In the genomic region with DNA sequence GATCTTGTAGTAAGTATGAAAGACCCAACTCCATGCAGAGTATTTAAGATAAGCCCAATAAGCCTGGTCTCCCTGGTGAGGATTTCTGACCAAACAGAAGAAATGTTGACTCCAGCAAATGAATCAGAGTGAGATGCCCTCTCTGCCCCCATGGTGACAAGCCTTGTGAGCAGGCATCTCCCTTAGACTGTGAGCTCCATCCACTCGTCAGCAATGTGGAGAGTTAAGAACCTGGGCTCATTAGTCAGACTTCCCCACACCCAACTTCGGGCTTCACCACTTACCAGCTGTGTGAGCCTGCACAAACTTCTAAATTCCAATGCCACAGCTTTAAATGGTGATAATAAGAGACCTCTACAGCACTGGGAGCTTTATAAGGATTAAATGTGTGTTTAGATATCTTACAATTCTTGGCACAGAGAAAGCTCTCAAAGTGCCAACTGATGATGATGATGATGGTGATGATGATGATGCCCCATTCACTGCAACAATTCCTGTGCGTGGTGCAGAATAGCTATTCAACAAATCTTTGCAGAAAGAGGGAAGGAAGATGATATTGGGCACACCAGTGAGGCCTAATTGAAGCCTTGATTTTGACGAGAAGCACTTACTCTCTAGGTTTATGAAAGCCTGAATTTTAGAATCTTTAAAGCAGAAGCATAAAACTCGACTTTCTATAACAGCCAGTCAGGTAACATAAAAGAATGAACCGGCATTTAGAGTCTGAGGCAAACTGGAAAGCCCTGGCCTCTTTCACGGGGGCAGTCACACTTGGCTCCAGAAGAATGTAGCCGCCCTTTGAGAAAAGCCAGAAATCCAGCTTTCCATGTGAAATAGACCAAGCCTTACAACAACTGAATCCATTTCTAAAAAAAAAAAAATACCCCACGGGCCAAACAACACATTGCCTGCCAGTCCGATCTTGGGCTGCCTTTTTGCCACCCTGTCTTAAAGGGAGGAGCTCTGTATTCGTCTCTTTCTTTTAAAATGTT, we compare ENCODE assay signal across 17 cellular contexts.
A peak's percentile ranks its signal among the peaks of the same experiment; 100 is the strongest.
DNase-seq lines count a peak whose midpoint lies in the region; ATAC-seq and TF ChIP-seq lines count a peak whose summit lies in the region.
"Had no signal": no experiment of that assay in that cellular context is flagged by ENCODE, and none has a peak within 500 bp of the region (broad histone marks: within the 10 kb centered on the region; RNA-seq: fewer than 3 reads in every experiment).

No MANE protein-coding gene starts in this region.

- in situ Hi-C loops in GM23248 (cut with MboI) = no loop called here

- H3K9me3 Mint-ChIP-seq in CD4-positive, CD25-positive, alpha-beta regulatory T cell = peaks cover 0 to 5% (median 0%) of the 10 kb centered on the region in 7 donors
- H3K9me3 Mint-ChIP-seq in activated T-helper 17 cell treated with anti-CD3 and anti-CD28 coated beads, Interleukin-2, amount 50 U/mL, for 72 hours = no peaks in the 10 kb centered on the region

- peaks cover 50% of the 10 kb centered on the region for H3K4me1 ChIP-seq in CD4-positive, CD25-positive, alpha-beta regulatory T cell (ENCODE audit: control insufficient read depth, insufficient read depth, low read length, poor library complexity, severe bottlenecking)
- no peaks in the 10 kb centered on the region for H3K4me1 ChIP-seq in GM23248 (ENCODE audit: insufficient read depth)
- peaks cover 26% of the 10 kb centered on the region for H3K4me1 ChIP-seq in osteoblast (ENCODE audit: insufficient read depth, low read length)
- H3K4me1 ChIP-seq: testis had no signal

- no peak overlapping the region for H3K4me3 Mint-ChIP-seq in CD4-positive, CD25-positive, alpha-beta regulatory T cell
- H3K4me3 Mint-ChIP-seq in activated T-helper 17 cell treated with anti-CD3 and anti-CD28 coated beads, Interleukin-2, amount 50 U/mL, for 72 hours = peak overlapping the region; percentile 72
- H3K4me3 Mint-ChIP-seq: brain; natural killer cell treated with Interleukin-12 subunit alpha and Interleukin-12 subunit beta and Interleukin-15 and Interleukin-18, amount 100 ng/mL, for 72 hours had no signal

- H3K9ac ChIP-seq in GM23248 = no peak overlapping the region

- no peak for TF ChIP-seq CTCF in osteoblast (IDR thresholded peaks at IDR 0.05; ENCODE audit: extremely low read depth, low read depth, low read length)

- peaks cover 24 to 71% (median 35%) of the 10 kb centered on the region in 4 donors for H3K4me1 Mint-ChIP-seq in CD4-positive, CD25-positive, alpha-beta regulatory T cell
- H3K4me1 Mint-ChIP-seq in activated T-helper 17 cell treated with anti-CD3 and anti-CD28 coated beads, Interleukin-2, amount 50 U/mL, for 72 hours = peaks cover 45% of the 10 kb centered on the region

- H3K4me2 ChIP-seq in GM23248 (ENCODE audit: unreplicated experiment) = no peak overlapping the region
- no peak overlapping the region for H3K4me2 ChIP-seq in osteoblast (ENCODE audit: insufficient read depth, low read length)

- H3K9me3 ChIP-seq in CD4-positive, CD25-positive, alpha-beta regulatory T cell (ENCODE audit: control insufficient read depth in 2 of 2, low read length in 2 of 2) = no peaks in the 10 kb centered on the region
- no peaks in the 10 kb centered on the region for H3K9me3 ChIP-seq in GM23248 (ENCODE audit: low read depth)
- H3K9me3 ChIP-seq in osteoblast (ENCODE audit: low read depth, low read length) = no peaks in the 10 kb centered on the region
- H3K9me3 ChIP-seq: gastroesophageal sphincter, Peyer's patch, testis had no signal

- no peak overlapping the region for H3K27ac ChIP-seq in CD4-positive, CD25-positive, alpha-beta regulatory T cell (ENCODE audit: insufficient read depth, low read length, poor library complexity, severe bottlenecking)
- H3K27ac ChIP-seq in GM23248 = no peak overlapping the region
- no peak overlapping the region for H3K27ac ChIP-seq in osteoblast (ENCODE audit: low read depth, low read length)
- H3K27ac ChIP-seq: epithelial cell of prostate, gastroesophageal sphincter, testis had no signal

- no peaks in the 10 kb centered on the region for H3K9me2 ChIP-seq in GM23248 (ENCODE audit: insufficient read depth)

- H3K79me2 ChIP-seq in GM23248 (ENCODE audit: insufficient read depth) (no peaks in the 10 kb centered on the region), osteoblast (ENCODE audit: insufficient read depth, low read length) (no peaks in the 10 kb centered on the region)

- ATAC-seq in CD4-positive, CD25-positive, alpha-beta regulatory T cell (ENCODE audit: low read depth in 2 of 2) = no peak
- ATAC-seq in activated T-helper 17 cell treated with anti-CD3 and anti-CD28 coated beads, Interleukin-2, amount 50 U/mL, for 72 hours (replicated peaks) = peak; percentile 64
- ATAC-seq: gastroesophageal sphincter; left ventricle myocardium superior; natural killer cell treated with Interleukin-12 subunit alpha and Interleukin-12 subunit beta and Interleukin-15 and Interleukin-18, amount 100 ng/mL, for 72 hours had no signal

- WGBS in GM23248 (ENCODE audit: low coverage in 1 of 2, low lambda C conversion rate in 2 of 2, missing lambda C conversion rate in 2 of 2), 2 experiments = 47% methylated on average over 11 of the region's 11 CpGs

- H3K27ac Mint-ChIP-seq in CD4-positive, CD25-positive, alpha-beta regulatory T cell = peak overlapping the region; percentile 75 to 97 (median 91)
- peak overlapping the region; percentile 79 for H3K27ac Mint-ChIP-seq in activated T-helper 17 cell treated with anti-CD3 and anti-CD28 coated beads, Interleukin-2, amount 50 U/mL, for 72 hours

- H4K20me1 ChIP-seq in GM23248 (ENCODE audit: insufficient read depth) (no peaks in the 10 kb centered on the region), osteoblast (ENCODE audit: insufficient read depth, low read length) (no peaks in the 10 kb centered on the region)

- H3K27me3 Mint-ChIP-seq in CD4-positive, CD25-positive, alpha-beta regulatory T cell = no peaks in the 10 kb centered on the region
- no peaks in the 10 kb centered on the region for H3K27me3 Mint-ChIP-seq in activated T-helper 17 cell treated with anti-CD3 and anti-CD28 coated beads, Interleukin-2, amount 50 U/mL, for 72 hours
- H3K27me3 Mint-ChIP-seq: natural killer cell treated with Interleukin-12 subunit alpha and Interleukin-12 subunit beta and Interleukin-15 and Interleukin-18, amount 100 ng/mL, for 72 hours had no signal

- no peaks in the 10 kb centered on the region for H3F3A ChIP-seq in GM23248 (ENCODE audit: insufficient read depth)

- DNase-seq in CD4-positive, CD25-positive, alpha-beta regulatory T cell = no peak
- DNase-seq in GM23248 (peak; percentile 39), osteoblast (ENCODE audit: insufficient read length, low spot score, missing footprints) (peak; percentile 27), NCI-H1417 (lab: John Stamatoyannopoulos, UW) (no peak), HuH-7.5 (ENCODE audit: low spot score) (no peak), ecto neural progenitor cell (ENCODE audit: low spot score) (no peak)
- DNase-seq: DMS79, left ventricle myocardium superior, NCI-H1092 treated with DMSO at 0.1 percent for 48 hours, NCI-H774, Peyer's patch, testis had no signal

- no peak overlapping the region for H3K4me3 ChIP-seq in CD4-positive, CD25-positive, alpha-beta regulatory T cell (ENCODE audit: low read depth, low read length)
- H3K4me3 ChIP-seq in GM23248 = no peak overlapping the region
- H3K4me3 ChIP-seq in osteoblast (ENCODE audit: insufficient read depth, low read length) = no peak overlapping the region
- H3K4me3 ChIP-seq: gastroesophageal sphincter, Peyer's patch, testis had no signal

- no peaks in the 10 kb centered on the region for H3K36me3 ChIP-seq in CD4-positive, CD25-positive, alpha-beta regulatory T cell (ENCODE audit: control insufficient read depth, insufficient read depth, low read length)
- H3K36me3 ChIP-seq in GM23248 (ENCODE audit: low read depth) (no peaks in the 10 kb centered on the region), osteoblast (ENCODE audit: insufficient read depth, low read length) (no peaks in the 10 kb centered on the region)
- H3K36me3 ChIP-seq: gastroesophageal sphincter, Peyer's patch had no signal

- H3K27me3 ChIP-seq in CD4-positive, CD25-positive, alpha-beta regulatory T cell (ENCODE audit: control insufficient read depth, insufficient read depth, low read length) = no peaks in the 10 kb centered on the region
- H3K27me3 ChIP-seq in GM23248 (replicated peaks; ENCODE audit: insufficient read depth) (no peaks in the 10 kb centered on the region), osteoblast (ENCODE audit: insufficient read depth, low read length) (no peaks in the 10 kb centered on the region)
- H3K27me3 ChIP-seq: gastroesophageal sphincter, Peyer's patch, testis had no signal

- no peaks in the 10 kb centered on the region for H3K36me3 Mint-ChIP-seq in CD4-positive, CD25-positive, alpha-beta regulatory T cell
- peaks cover 12% of the 10 kb centered on the region for H3K36me3 Mint-ChIP-seq in activated T-helper 17 cell treated with anti-CD3 and anti-CD28 coated beads, Interleukin-2, amount 50 U/mL, for 72 hours (ENCODE audit: low read depth)
- H3K36me3 Mint-ChIP-seq: brain; natural killer cell treated with Interleukin-12 subunit alpha and Interleukin-12 subunit beta and Interleukin-15 and Interleukin-18, amount 100 ng/mL, for 72 hours had no signal

- H2AFZ ChIP-seq in GM23248 = no peak overlapping the region
- no peak overlapping the region for H2AFZ ChIP-seq in osteoblast (ENCODE audit: low read length)

Comparison
In these comparisons a context has a peak if more than half of its experiments do, and no peak if none do; other contexts are left out.
1. DNase-seq: peak in GM23248 (single experiment) and osteoblast (single experiment); none in CD4-positive, CD25-positive, alpha-beta regulatory T cell (0 of 3), NCI-H1417 (0 of 3), HuH-7.5 (single experiment) and ecto neural progenitor cell (single experiment).